Comparison of ENCODE assay signal across 1 cellular context in the genomic region with DNA sequence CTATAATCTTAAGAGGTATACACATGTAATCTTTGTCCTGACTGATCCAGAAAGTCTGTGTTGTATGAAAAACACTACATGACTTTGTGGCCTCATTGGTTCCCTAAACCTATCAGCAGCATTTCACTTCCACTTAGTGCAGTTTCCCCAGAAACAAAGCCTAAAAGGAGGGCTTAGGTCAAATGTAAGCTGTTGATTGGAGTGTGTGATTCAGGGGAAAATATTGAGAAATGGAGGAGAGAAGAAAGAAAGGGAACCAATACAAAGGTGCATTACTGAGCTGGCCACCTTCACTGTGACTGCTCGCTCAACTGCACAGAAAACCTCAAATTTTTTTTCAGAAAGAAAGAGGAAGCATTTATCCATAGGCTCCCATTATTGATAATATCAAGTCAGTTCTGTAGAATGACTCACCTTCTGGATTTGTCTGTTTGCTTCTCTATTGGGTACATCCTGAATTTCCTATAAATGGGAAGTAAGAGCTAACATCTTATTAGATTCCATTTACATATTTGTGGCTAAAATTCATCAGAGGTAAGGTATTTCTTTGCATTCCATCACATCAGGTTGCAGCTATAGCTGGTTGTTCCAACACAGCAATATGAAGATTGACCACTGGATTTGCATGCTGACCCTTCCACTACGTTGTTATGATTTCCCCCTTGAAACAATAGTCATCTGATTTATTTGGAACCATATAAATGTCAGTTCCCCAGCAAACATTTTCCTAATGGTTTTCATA.
TF ChIP-seq lines count a peak whose summit lies in the region.

No MANE protein-coding gene starts in this region.

TF ChIP-seq in SK-N-SH treated with all-trans-retinoic acid at 6 μM for 48 hours, 23 proteins besides CTCF, POLR2A, EP300 and RAD21 (continued from another document):
- TF ChIP-seq, protein P1, sequence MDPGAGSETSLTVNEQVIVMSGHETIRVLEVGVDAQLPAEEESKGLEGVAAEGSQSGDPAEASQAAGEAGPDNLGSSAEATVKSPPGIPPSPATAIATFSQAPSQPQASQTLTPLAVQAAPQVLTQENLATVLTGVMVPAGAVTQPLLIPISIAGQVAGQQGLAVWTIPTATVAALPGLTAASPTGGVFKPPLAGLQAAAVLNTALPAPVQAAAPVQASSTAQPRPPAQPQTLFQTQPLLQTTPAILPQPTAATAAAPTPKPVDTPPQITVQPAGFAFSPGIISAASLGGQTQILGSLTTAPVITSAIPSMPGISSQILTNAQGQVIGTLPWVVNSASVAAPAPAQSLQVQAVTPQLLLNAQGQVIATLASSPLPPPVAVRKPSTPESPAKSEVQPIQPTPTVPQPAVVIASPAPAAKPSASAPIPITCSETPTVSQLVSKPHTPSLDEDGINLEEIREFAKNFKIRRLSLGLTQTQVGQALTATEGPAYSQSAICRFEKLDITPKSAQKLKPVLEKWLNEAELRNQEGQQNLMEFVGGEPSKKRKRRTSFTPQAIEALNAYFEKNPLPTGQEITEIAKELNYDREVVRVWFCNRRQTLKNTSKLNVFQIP (CRISPR knock-in tag; IDR thresholded peaks at IDR 0.05; ENCODE audit: borderline replicate concordance, low read depth), result no peak
- TF ChIP-seq BACH2 (CRISPR knock-in tag; IDR thresholded peaks at IDR 0.05; ENCODE audit: borderline replicate concordance) (no peak), ZFP3 (CRISPR knock-in tag; IDR thresholded peaks at IDR 0.05) (no peak)
